1 cellular context compared by ENCODE assay signal in the genomic region with DNA sequence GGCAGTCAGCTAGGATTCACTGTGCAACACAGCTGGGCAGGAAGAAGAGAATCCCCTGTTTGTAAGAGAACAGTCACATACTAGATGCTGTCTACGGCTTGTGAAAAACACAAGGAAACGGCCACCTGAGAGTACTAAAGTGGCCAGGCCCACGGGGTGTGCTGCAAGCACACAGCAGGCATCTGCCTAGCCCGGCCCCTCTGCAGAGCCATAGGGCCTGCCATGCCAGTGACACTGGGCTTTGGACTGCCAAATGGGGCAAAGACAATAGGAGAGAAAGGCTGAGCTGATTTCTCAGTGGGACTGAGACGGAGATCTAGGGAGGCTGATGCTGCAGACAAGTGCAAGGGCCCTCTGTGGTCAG.
TF ChIP-seq lines count a peak whose summit lies in the region.

No MANE protein-coding gene starts in this region.

TF ChIP-seq in HepG2, 621 proteins besides CTCF, POLR2A, EP300 and RAD21:
- no peak for TF ChIP-seq DPF2 (CRISPR knock-in tag; IDR thresholded peaks at IDR 0.05; ENCODE audit: borderline replicate concordance, low read depth)
- TF ChIP-seq GTF3A (CRISPR knock-in tag; conservative IDR thresholded peaks at IDR 0.05): no peak
- TF ChIP-seq, protein P1, sequence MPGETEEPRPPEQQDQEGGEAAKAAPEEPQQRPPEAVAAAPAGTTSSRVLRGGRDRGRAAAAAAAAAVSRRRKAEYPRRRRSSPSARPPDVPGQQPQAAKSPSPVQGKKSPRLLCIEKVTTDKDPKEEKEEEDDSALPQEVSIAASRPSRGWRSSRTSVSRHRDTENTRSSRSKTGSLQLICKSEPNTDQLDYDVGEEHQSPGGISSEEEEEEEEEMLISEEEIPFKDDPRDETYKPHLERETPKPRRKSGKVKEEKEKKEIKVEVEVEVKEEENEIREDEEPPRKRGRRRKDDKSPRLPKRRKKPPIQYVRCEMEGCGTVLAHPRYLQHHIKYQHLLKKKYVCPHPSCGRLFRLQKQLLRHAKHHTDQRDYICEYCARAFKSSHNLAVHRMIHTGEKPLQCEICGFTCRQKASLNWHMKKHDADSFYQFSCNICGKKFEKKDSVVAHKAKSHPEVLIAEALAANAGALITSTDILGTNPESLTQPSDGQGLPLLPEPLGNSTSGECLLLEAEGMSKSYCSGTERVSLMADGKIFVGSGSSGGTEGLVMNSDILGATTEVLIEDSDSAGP (CRISPR knock-in tag; IDR thresholded peaks at IDR 0.05; ENCODE audit: borderline replicate concordance): no peak
- TF ChIP-seq, protein P2, sequence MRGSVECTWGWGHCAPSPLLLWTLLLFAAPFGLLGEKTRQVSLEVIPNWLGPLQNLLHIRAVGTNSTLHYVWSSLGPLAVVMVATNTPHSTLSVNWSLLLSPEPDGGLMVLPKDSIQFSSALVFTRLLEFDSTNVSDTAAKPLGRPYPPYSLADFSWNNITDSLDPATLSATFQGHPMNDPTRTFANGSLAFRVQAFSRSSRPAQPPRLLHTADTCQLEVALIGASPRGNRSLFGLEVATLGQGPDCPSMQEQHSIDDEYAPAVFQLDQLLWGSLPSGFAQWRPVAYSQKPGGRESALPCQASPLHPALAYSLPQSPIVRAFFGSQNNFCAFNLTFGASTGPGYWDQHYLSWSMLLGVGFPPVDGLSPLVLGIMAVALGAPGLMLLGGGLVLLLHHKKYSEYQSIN (CRISPR knock-in tag; IDR thresholded peaks at IDR 0.05; ENCODE audit: borderline replicate concordance): no peak
- no peak for TF ChIP-seq REXO4 (CRISPR knock-in tag; IDR thresholded peaks at IDR 0.05; ENCODE audit: borderline replicate concordance)
- no peak for TF ChIP-seq SOX13 (IDR thresholded peaks at IDR 0.05)
- no peak for TF ChIP-seq SOX13 (CRISPR knock-in tag; conservative IDR thresholded peaks at IDR 0.05 in 1 of 2, IDR thresholded peaks at IDR 0.05 in 1 of 2)
- no peak for TF ChIP-seq ZNF773 (CRISPR knock-in tag; IDR thresholded peaks at IDR 0.05; ENCODE audit: borderline replicate concordance)
- TF ChIP-seq, protein P3, sequence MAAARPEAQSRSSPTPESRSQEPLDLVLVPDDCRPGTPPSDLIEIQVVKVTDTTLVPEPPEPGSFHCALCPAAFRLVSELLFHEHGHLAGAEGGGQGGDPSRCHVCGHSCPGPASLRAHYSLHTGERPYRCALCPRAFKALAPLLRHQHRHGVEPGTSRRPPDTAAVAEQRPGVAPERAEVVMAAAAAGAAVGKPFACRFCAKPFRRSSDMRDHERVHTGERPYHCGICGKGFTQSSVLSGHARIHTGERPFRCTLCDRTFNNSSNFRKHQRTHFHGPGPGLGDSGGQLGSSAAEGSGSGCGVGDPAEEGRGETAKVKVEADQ (CRISPR knock-in tag; IDR thresholded peaks at IDR 0.05; ENCODE audit: borderline replicate concordance): no peak
- TF ChIP-seq, protein P4, sequence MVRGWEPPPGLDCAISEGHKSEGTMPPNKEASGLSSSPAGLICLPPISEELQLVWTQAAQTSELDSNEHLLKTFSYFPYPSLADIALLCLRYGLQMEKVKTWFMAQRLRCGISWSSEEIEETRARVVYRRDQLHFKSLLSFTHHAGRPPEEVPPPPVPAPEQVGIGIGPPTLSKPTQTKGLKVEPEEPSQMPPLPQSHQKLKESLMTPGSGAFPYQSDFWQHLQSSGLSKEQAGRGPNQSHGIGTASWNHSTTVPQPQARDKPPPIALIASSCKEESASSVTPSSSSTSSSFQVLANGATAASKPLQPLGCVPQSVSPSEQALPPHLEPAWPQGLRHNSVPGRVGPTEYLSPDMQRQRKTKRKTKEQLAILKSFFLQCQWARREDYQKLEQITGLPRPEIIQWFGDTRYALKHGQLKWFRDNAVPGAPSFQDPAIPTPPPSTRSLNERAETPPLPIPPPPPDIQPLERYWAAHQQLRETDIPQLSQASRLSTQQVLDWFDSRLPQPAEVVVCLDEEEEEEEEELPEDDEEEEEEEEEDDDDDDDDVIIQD (CRISPR knock-in tag; IDR thresholded peaks at IDR 0.05; ENCODE audit: low read depth): no peak
- TF ChIP-seq, protein P5, sequence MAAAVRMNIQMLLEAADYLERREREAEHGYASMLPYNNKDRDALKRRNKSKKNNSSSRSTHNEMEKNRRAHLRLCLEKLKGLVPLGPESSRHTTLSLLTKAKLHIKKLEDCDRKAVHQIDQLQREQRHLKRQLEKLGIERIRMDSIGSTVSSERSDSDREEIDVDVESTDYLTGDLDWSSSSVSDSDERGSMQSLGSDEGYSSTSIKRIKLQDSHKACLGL (CRISPR knock-in tag; IDR thresholded peaks at IDR 0.05): no peak
- no peak for TF ChIP-seq TBX2 (CRISPR knock-in tag; IDR thresholded peaks at IDR 0.05; ENCODE audit: borderline replicate concordance)
- no peak for TF ChIP-seq ZFX (CRISPR knock-in tag; IDR thresholded peaks at IDR 0.05; ENCODE audit: low read depth)
- no peak for TF ChIP-seq SALL1 (CRISPR knock-in tag; IDR thresholded peaks at IDR 0.05)
- TF ChIP-seq CEBPB (IDR thresholded peaks at IDR 0.05; ENCODE audit: borderline replicate concordance, low read depth, low read length): no peak
